1 cellular context compared by ENCODE assay signal in the genomic region with DNA sequence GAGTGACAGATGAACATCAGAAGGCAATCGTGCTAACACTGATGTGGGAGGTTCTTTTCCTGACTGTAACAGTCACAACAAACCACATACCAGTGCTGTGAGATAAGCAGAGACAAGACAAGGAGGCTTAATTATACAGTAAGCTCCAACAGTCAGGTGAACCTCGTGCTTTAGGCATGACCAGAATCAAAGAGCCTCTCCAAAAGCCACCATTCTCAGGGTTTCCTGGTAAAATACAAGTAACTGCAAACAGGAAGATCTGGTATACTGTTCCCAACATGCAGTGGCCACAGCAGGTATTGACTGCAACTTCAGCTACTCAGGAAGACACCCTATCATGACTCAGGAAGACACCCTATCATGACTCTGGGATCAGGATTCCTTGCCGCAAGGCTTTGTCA.
TF ChIP-seq lines count a peak whose summit lies in the region.

No MANE protein-coding gene starts in this region.

TF ChIP-seq in WTC11, 78 proteins besides CTCF, POLR2A, EP300 and RAD21 (continued from another document):
- TF ChIP-seq, protein P1, sequence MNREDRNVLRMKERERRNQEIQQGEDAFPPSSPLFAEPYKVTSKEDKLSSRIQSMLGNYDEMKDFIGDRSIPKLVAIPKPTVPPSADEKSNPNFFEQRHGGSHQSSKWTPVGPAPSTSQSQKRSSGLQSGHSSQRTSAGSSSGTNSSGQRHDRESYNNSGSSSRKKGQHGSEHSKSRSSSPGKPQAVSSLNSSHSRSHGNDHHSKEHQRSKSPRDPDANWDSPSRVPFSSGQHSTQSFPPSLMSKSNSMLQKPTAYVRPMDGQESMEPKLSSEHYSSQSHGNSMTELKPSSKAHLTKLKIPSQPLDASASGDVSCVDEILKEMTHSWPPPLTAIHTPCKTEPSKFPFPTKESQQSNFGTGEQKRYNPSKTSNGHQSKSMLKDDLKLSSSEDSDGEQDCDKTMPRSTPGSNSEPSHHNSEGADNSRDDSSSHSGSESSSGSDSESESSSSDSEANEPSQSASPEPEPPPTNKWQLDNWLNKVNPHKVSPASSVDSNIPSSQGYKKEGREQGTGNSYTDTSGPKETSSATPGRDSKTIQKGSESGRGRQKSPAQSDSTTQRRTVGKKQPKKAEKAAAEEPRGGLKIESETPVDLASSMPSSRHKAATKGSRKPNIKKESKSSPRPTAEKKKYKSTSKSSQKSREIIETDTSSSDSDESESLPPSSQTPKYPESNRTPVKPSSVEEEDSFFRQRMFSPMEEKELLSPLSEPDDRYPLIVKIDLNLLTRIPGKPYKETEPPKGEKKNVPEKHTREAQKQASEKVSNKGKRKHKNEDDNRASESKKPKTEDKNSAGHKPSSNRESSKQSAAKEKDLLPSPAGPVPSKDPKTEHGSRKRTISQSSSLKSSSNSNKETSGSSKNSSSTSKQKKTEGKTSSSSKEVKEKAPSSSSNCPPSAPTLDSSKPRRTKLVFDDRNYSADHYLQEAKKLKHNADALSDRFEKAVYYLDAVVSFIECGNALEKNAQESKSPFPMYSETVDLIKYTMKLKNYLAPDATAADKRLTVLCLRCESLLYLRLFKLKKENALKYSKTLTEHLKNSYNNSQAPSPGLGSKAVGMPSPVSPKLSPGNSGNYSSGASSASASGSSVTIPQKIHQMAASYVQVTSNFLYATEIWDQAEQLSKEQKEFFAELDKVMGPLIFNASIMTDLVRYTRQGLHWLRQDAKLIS (CRISPR knock-in tag; IDR thresholded peaks at IDR 0.05; ENCODE audit: borderline replicate concordance) = no peak
- TF ChIP-seq ZNF416 (CRISPR knock-in tag; IDR thresholded peaks at IDR 0.05) (no peak), ELF4 (CRISPR knock-in tag; IDR thresholded peaks at IDR 0.05; ENCODE audit: low read depth) (no peak), ZNF317 (CRISPR knock-in tag; IDR thresholded peaks at IDR 0.05; ENCODE audit: borderline replicate concordance, low read depth) (no peak), NR1H2 (CRISPR knock-in tag; IDR thresholded peaks at IDR 0.05) (no peak), CBFB (CRISPR knock-in tag; IDR thresholded peaks at IDR 0.05; ENCODE audit: low read depth) (no peak), ZBTB21 (CRISPR knock-in tag; IDR thresholded peaks at IDR 0.05; ENCODE audit: borderline replicate concordance) (no peak), RELA (CRISPR knock-in tag; IDR thresholded peaks at IDR 0.05; ENCODE audit: borderline replicate concordance) (no peak), JAZF1 (CRISPR knock-in tag; IDR thresholded peaks at IDR 0.05) (no peak)
- TF ChIP-seq, protein P2, sequence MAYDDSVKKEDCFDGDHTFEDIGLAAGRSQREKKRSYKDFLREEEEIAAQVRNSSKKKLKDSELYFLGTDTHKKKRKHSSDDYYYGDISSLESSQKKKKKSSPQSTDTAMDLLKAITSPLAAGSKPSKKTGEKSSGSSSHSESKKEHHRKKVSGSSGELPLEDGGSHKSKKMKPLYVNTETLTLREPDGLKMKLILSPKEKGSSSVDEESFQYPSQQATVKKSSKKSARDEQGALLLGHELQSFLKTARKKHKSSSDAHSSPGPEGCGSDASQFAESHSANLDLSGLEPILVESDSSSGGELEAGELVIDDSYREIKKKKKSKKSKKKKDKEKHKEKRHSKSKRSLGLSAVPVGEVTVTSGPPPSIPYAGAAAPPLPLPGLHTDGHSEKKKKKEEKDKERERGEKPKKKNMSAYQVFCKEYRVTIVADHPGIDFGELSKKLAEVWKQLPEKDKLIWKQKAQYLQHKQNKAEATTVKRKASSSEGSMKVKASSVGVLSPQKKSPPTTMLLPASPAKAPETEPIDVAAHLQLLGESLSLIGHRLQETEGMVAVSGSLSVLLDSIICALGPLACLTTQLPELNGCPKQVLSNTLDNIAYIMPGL (CRISPR knock-in tag; IDR thresholded peaks at IDR 0.05) = no peak
- TF ChIP-seq, protein P3, sequence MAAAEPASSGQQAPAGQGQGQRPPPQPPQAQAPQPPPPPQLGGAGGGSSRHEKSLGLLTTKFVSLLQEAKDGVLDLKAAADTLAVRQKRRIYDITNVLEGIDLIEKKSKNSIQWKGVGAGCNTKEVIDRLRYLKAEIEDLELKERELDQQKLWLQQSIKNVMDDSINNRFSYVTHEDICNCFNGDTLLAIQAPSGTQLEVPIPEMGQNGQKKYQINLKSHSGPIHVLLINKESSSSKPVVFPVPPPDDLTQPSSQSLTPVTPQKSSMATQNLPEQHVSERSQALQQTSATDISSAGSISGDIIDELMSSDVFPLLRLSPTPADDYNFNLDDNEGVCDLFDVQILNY (CRISPR knock-in tag; IDR thresholded peaks at IDR 0.05) = no peak
- TF ChIP-seq, protein P4, sequence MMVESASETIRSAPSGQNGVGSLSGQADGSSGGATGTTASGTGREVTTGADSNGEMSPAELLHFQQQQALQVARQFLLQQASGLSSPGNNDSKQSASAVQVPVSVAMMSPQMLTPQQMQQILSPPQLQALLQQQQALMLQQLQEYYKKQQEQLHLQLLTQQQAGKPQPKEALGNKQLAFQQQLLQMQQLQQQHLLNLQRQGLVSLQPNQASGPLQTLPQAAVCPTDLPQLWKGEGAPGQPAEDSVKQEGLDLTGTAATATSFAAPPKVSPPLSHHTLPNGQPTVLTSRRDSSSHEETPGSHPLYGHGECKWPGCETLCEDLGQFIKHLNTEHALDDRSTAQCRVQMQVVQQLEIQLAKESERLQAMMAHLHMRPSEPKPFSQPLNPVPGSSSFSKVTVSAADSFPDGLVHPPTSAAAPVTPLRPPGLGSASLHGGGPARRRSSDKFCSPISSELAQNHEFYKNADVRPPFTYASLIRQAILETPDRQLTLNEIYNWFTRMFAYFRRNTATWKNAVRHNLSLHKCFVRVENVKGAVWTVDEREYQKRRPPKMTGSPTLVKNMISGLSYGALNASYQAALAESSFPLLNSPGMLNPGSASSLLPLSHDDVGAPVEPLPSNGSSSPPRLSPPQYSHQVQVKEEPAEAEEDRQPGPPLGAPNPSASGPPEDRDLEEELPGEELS (CRISPR knock-in tag; IDR thresholded peaks at IDR 0.05) = no peak
- TF ChIP-seq, protein P5, sequence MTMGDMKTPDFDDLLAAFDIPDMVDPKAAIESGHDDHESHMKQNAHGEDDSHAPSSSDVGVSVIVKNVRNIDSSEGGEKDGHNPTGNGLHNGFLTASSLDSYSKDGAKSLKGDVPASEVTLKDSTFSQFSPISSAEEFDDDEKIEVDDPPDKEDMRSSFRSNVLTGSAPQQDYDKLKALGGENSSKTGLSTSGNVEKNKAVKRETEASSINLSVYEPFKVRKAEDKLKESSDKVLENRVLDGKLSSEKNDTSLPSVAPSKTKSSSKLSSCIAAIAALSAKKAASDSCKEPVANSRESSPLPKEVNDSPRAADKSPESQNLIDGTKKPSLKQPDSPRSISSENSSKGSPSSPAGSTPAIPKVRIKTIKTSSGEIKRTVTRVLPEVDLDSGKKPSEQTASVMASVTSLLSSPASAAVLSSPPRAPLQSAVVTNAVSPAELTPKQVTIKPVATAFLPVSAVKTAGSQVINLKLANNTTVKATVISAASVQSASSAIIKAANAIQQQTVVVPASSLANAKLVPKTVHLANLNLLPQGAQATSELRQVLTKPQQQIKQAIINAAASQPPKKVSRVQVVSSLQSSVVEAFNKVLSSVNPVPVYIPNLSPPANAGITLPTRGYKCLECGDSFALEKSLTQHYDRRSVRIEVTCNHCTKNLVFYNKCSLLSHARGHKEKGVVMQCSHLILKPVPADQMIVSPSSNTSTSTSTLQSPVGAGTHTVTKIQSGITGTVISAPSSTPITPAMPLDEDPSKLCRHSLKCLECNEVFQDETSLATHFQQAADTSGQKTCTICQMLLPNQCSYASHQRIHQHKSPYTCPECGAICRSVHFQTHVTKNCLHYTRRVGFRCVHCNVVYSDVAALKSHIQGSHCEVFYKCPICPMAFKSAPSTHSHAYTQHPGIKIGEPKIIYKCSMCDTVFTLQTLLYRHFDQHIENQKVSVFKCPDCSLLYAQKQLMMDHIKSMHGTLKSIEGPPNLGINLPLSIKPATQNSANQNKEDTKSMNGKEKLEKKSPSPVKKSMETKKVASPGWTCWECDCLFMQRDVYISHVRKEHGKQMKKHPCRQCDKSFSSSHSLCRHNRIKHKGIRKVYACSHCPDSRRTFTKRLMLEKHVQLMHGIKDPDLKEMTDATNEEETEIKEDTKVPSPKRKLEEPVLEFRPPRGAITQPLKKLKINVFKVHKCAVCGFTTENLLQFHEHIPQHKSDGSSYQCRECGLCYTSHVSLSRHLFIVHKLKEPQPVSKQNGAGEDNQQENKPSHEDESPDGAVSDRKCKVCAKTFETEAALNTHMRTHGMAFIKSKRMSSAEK (CRISPR knock-in tag; IDR thresholded peaks at IDR 0.05; ENCODE audit: borderline replicate concordance) = no peak
- TF ChIP-seq, protein P6, sequence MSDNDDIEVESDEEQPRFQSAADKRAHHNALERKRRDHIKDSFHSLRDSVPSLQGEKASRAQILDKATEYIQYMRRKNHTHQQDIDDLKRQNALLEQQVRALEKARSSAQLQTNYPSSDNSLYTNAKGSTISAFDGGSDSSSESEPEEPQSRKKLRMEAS (CRISPR knock-in tag; IDR thresholded peaks at IDR 0.05) = no peak
TF ChIP-seq in WTC11: peak in this region for 0.
